10 cellular contexts compared by ENCODE assay signal in the genomic region with DNA sequence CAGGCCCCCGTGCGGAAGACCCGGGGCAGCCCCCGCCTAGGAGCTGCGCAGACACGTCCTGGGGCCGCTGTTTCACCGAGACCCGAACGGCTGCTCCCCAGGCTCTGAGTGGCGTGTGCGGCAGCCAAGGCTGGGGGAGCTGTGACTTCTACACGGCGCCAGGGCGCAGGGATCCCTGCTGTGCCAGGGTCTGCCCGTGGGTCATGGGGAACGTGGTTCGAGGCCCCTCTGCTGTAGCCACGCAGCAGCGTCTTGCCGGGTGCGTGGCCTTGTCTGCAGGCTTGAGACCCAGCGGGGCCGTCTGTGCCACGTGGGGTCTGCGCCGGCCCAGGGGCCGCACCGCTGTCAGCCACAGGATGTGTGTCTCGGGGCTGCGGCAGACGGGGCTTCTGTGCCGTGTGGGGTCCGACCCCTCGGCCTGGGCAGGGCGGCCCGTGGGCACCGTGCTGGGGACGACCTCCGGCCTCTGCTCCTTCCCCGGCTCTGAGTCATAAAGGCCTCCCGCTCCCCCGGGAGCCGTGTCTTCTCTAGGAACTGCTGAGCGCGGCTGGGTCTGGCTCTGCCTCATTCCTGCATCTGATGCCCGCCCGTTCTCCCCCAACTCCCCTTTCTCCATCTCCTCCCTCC. TPM values are rescaled to one million over a fixed set of nuclear protein-coding genes. Genes with fewer than 3 reads are reported as not detected.
DNase-seq lines count a peak whose midpoint lies in the region; ATAC-seq, FAIRE-seq and TF ChIP-seq lines count a peak whose summit lies in the region.
"Had no signal": no experiment of that assay in that cellular context is flagged by ENCODE, and none has a peak within 500 bp of the region (broad histone marks: within the 10 kb centered on the region; RNA-seq: fewer than 3 reads in every experiment).

No MANE protein-coding gene starts in this region.

- H3K4me1 ChIP-seq in kidney (ENCODE audit: control insufficient read depth in 1 of 2, insufficient read depth in 1 of 2, low read depth in 1 of 2, low read length in 2 of 2) (peaks cover 0 to 5% of the 10 kb centered on the region in 2 donors), stomach smooth muscle (ENCODE audit: control insufficient read depth, insufficient read depth, low read length) (peaks cover 8% of the 10 kb centered on the region)

- H3K27ac ChIP-seq in kidney (ENCODE audit: low read depth in 2 of 2, low read length in 2 of 2), result no peak overlapping the region
- no peak overlapping the region for H3K27ac ChIP-seq in stomach smooth muscle (ENCODE audit: low read length)
- H3K27ac ChIP-seq: epithelial cell of prostate had no signal

- no peaks in the 10 kb centered on the region for H3K36me3 ChIP-seq in kidney (ENCODE audit: control insufficient read depth in 1 of 2, insufficient read depth in 2 of 2, low read length in 2 of 2)
- no peaks in the 10 kb centered on the region for H3K36me3 ChIP-seq in stomach smooth muscle (ENCODE audit: control insufficient read depth in 2 of 2, insufficient read depth in 2 of 2, low read length in 2 of 2)

- no peak for TF ChIP-seq CTCF in kidney (IDR thresholded peaks at IDR 0.05; ENCODE audit: borderline replicate concordance, extremely low read depth, insufficient read depth)

- no peak overlapping the region for H3K4me3 Mint-ChIP-seq in activated CD4-positive, alpha-beta T cell treated with anti-CD3 and anti-CD28 coated beads for 36 hours
- no peak overlapping the region for H3K4me3 Mint-ChIP-seq in activated CD4-positive, alpha-beta T cell treated with anti-CD3 and anti-CD28 coated beads, Interleukin-2, amount 10 ng/mL, durations not matched to agents 24 days and 14 days
- H3K4me3 Mint-ChIP-seq in activated T-helper 17 cell treated with anti-CD3 and anti-CD28 coated beads, Interleukin-2, amount 50 U/mL, for 72 hours, result no peak overlapping the region
- H3K4me3 Mint-ChIP-seq: CD8-positive, alpha-beta memory T cell had no signal

- CTCF ChIA-PET in activated CD4-positive, alpha-beta T cell treated with anti-CD3 and anti-CD28 coated beads for 36 hours (lab: Charles Lee), result no interaction called here

- POLR2A ChIA-PET in activated CD4-positive, alpha-beta T cell treated with anti-CD3 and anti-CD28 coated beads for 36 hours (lab: Charles Lee), result no interaction called here

- peaks cover 4% of the 10 kb centered on the region for H3K4me1 Mint-ChIP-seq in activated CD4-positive, alpha-beta T cell treated with anti-CD3 and anti-CD28 coated beads for 36 hours
- no peaks in the 10 kb centered on the region for H3K4me1 Mint-ChIP-seq in activated CD4-positive, alpha-beta T cell treated with anti-CD3 and anti-CD28 coated beads, Interleukin-2, amount 10 ng/mL, durations not matched to agents 24 days and 14 days
- peaks cover 1% of the 10 kb centered on the region for H3K4me1 Mint-ChIP-seq in activated T-helper 17 cell treated with anti-CD3 and anti-CD28 coated beads, Interleukin-2, amount 50 U/mL, for 72 hours

- no peak overlapping the region for H3K27ac Mint-ChIP-seq in activated CD4-positive, alpha-beta T cell treated with anti-CD3 and anti-CD28 coated beads for 36 hours
- H3K27ac Mint-ChIP-seq in activated CD4-positive, alpha-beta T cell treated with anti-CD3 and anti-CD28 coated beads, Interleukin-2, amount 10 ng/mL, durations not matched to agents 24 days and 14 days, result no peak overlapping the region
- H3K27ac Mint-ChIP-seq in activated T-helper 17 cell treated with anti-CD3 and anti-CD28 coated beads, Interleukin-2, amount 50 U/mL, for 72 hours, result no peak overlapping the region
- H3K27ac Mint-ChIP-seq: CD8-positive, alpha-beta memory T cell had no signal

- no peak for FAIRE-seq in kidney (lab: Jason Lieb, UNC)

- peaks cover 2% of the 10 kb centered on the region for H3K36me3 Mint-ChIP-seq in activated CD4-positive, alpha-beta T cell treated with anti-CD3 and anti-CD28 coated beads for 36 hours (ENCODE audit: low read depth)
- peaks cover 4% of the 10 kb centered on the region for H3K36me3 Mint-ChIP-seq in activated CD4-positive, alpha-beta T cell treated with anti-CD3 and anti-CD28 coated beads, Interleukin-2, amount 10 ng/mL, durations not matched to agents 24 days and 14 days (ENCODE audit: low read depth)
- peaks cover 3% of the 10 kb centered on the region for H3K36me3 Mint-ChIP-seq in activated T-helper 17 cell treated with anti-CD3 and anti-CD28 coated beads, Interleukin-2, amount 50 U/mL, for 72 hours (ENCODE audit: low read depth)

- H3K9me3 ChIP-seq in kidney (ENCODE audit: control insufficient read depth in 1 of 2, low read length in 2 of 2), result no peaks in the 10 kb centered on the region
- H3K9me3 ChIP-seq in stomach smooth muscle (ENCODE audit: control insufficient read depth in 2 of 2, low read length in 2 of 2), result no peaks in the 10 kb centered on the region

- intact Hi-C loops in activated CD4-positive, alpha-beta T cell treated with anti-CD3 and anti-CD28 coated beads for 36 hours (cut with DNase I, micrococcal nuclease), result no loop called here
- intact Hi-C loops in activated CD4-positive, alpha-beta T cell treated with anti-CD3 and anti-CD28 coated beads, Interleukin-2, amount 10 ng/mL, durations not matched to agents 24 days and 14 days (cut with micrococcal nuclease), result no loop called here
- intact Hi-C loops in kidney (cut with DNase I), result no loop called here

- H3K4me3 ChIP-seq in kidney (ENCODE audit: low read length in 2 of 2), result no peak overlapping the region
- H3K4me3 ChIP-seq in stomach smooth muscle (ENCODE audit: low read length in 2 of 2), result peak overlapping the region; percentile 31 to 58

- ATAC-seq in activated CD4-positive, alpha-beta T cell treated with anti-CD3 and anti-CD28 coated beads for 36 hours, result peak; percentile 60
- peak; percentile 59 for ATAC-seq in activated T-helper 17 cell treated with anti-CD3 and anti-CD28 coated beads, Interleukin-2, amount 50 U/mL, for 72 hours (replicated peaks)
- no peak for ATAC-seq in HG03520 (IDR thresholded peaks at IDR 0.05; ENCODE audit: unreplicated experiment)

- no peaks in the 10 kb centered on the region for H3K9me3 Mint-ChIP-seq in activated CD4-positive, alpha-beta T cell treated with anti-CD3 and anti-CD28 coated beads for 36 hours (ENCODE audit: low read depth)
- no peaks in the 10 kb centered on the region for H3K9me3 Mint-ChIP-seq in activated CD4-positive, alpha-beta T cell treated with anti-CD3 and anti-CD28 coated beads, Interleukin-2, amount 10 ng/mL, durations not matched to agents 24 days and 14 days
- no peaks in the 10 kb centered on the region for H3K9me3 Mint-ChIP-seq in activated T-helper 17 cell treated with anti-CD3 and anti-CD28 coated beads, Interleukin-2, amount 50 U/mL, for 72 hours

- H3K27me3 ChIP-seq in stomach smooth muscle (ENCODE audit: control insufficient read depth in 1 of 2, insufficient read depth in 2 of 2, low read length in 2 of 2), result peaks cover 14 to 17% of the 10 kb centered on the region in 2 donors

- no peaks in the 10 kb centered on the region for H3K27me3 Mint-ChIP-seq in activated CD4-positive, alpha-beta T cell treated with anti-CD3 and anti-CD28 coated beads for 36 hours
- H3K27me3 Mint-ChIP-seq in activated CD4-positive, alpha-beta T cell treated with anti-CD3 and anti-CD28 coated beads, Interleukin-2, amount 10 ng/mL, durations not matched to agents 24 days and 14 days, result no peaks in the 10 kb centered on the region
- H3K27me3 Mint-ChIP-seq in activated T-helper 17 cell treated with anti-CD3 and anti-CD28 coated beads, Interleukin-2, amount 50 U/mL, for 72 hours, result no peaks in the 10 kb centered on the region
- H3K27me3 Mint-ChIP-seq: CD8-positive, alpha-beta memory T cell had no signal

- no peak for DNase-seq in activated CD4-positive, alpha-beta T cell treated with anti-CD3 and anti-CD28 coated beads for 36 hours
- no peak for DNase-seq in activated CD4-positive, alpha-beta T cell treated with anti-CD3 and anti-CD28 coated beads, Interleukin-2, amount 10 ng/mL, durations not matched to agents 24 days and 14 days
- DNase-seq in kidney (peak; percentile 76), CD1c-positive myeloid dendritic cell (ENCODE audit: extremely low spot score) (no peak), SHP77 treated with DMSO at 0.1 percent for 48 hours (lab: John Stamatoyannopoulos, UW) (no peak)

- H3K9ac ChIP-seq in kidney (ENCODE audit: low read length in 2 of 2), result no peak overlapping the region
- no peak overlapping the region for H3K9ac ChIP-seq in stomach smooth muscle (ENCODE audit: low read length in 2 of 2)

RNA-seq across cellular contexts. Expression of gene GTPBP6, which starts 12.7 kb away (rescaled TPM):
- total RNA-seq in activated CD4-positive, alpha-beta T cell treated with anti-CD3 and anti-CD28 coated beads for 36 hours, result 10 to 100 TPM; 54.5 to 60.2 TPM
- total RNA-seq in activated CD4-positive, alpha-beta T cell treated with anti-CD3 and anti-CD28 coated beads, Interleukin-2, amount 10 ng/mL, durations not matched to agents 24 days and 14 days, result 66.3 and 70.5 TPM in 2 replicates
- 10 to 100 TPM; 48.2 to 61.2 TPM for total RNA-seq in activated T-helper 17 cell treated with anti-CD3 and anti-CD28 coated beads, Interleukin-2, amount 50 U/mL, for 72 hours
- total RNA-seq in kidney, result 50.1 TPM
- polyA plus RNA-seq in kidney (ENCODE audit: insufficient read depth, low read depth, low replicate concordance), result 61.9 TPM

RNA-seq across cellular contexts. Expression of gene PLCXD1, which starts 50.1 kb away (rescaled TPM):
- 100 to 1,000 TPM in 1 of 2 experiments, 10 to 100 TPM in 1; 92.8 to 127 TPM for total RNA-seq in activated CD4-positive, alpha-beta T cell treated with anti-CD3 and anti-CD28 coated beads for 36 hours
- 66.0 and 68.7 TPM in 2 replicates for total RNA-seq in activated CD4-positive, alpha-beta T cell treated with anti-CD3 and anti-CD28 coated beads, Interleukin-2, amount 10 ng/mL, durations not matched to agents 24 days and 14 days
- total RNA-seq in activated T-helper 17 cell treated with anti-CD3 and anti-CD28 coated beads, Interleukin-2, amount 50 U/mL, for 72 hours, result 10 to 100 TPM; 53.0 to 96.2 TPM
- 11.0 TPM for total RNA-seq in kidney
- polyA plus RNA-seq in kidney (ENCODE audit: insufficient read depth, low read depth, low replicate concordance), result 4.9 TPM

RNA-seq across cellular contexts. Expression of gene PPP2R3B, which starts 55.4 kb away (rescaled TPM):
- total RNA-seq in activated CD4-positive, alpha-beta T cell treated with anti-CD3 and anti-CD28 coated beads for 36 hours, result 10 to 100 TPM; 23.3 to 26.8 TPM
- 47.5 and 47.8 TPM in 2 replicates for total RNA-seq in activated CD4-positive, alpha-beta T cell treated with anti-CD3 and anti-CD28 coated beads, Interleukin-2, amount 10 ng/mL, durations not matched to agents 24 days and 14 days
- total RNA-seq in activated T-helper 17 cell treated with anti-CD3 and anti-CD28 coated beads, Interleukin-2, amount 50 U/mL, for 72 hours, result 10 to 100 TPM; 19.3 to 22.6 TPM
- 14.4 TPM for total RNA-seq in kidney
- polyA plus RNA-seq in kidney (ENCODE audit: insufficient read depth, low read depth, low replicate concordance), result 14.1 TPM

Comparison
In these comparisons a context has a peak if more than half of its experiments do, and no peak if none do; other contexts are left out.
1. H3K4me3 ChIP-seq: peak in stomach smooth muscle (2 of 2); none in kidney (0 of 2).